In the genomic region with DNA sequence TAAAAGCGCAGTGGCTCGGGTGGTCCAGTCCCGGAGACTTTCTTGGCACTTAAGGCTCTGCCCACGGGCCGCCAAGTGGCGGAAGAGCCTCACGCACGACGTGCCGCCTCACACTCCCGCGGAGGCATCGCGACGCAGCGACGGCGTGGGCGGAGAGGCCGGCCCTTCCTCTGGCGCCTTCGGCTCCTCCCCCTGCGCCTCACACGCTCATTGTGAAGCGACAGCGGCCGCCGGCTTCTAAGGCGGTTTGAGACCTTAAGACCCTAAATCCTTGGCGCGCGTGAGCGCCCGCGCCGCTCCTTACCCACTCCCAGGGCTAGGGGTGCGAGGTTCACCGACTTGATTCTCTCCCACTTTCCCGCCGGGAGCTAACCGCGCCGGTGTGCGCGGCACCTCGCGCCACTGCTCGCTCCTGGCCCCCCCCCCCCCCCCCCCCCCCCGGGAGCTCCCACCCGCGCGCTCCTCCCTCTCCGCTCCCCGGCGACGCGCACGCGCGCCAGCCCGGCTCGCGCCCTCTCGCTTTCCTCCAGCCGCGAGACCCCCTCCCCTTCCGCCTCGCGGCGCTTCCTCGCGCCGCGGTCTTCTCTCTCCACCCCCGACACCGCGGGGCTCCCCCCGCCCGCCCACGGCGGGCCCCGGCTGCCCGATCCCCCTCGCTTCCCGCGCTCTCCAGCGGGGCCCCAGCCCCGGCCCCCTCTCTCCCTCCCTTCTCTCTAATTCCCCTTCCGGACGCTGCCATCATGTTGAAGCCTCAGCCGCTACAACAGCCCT, we compare ENCODE assay signal across 8 cellular contexts.
DNase-seq lines count a peak whose midpoint lies in the region; ATAC-seq and TF ChIP-seq lines count a peak whose summit lies in the region.

A gene with protein sequence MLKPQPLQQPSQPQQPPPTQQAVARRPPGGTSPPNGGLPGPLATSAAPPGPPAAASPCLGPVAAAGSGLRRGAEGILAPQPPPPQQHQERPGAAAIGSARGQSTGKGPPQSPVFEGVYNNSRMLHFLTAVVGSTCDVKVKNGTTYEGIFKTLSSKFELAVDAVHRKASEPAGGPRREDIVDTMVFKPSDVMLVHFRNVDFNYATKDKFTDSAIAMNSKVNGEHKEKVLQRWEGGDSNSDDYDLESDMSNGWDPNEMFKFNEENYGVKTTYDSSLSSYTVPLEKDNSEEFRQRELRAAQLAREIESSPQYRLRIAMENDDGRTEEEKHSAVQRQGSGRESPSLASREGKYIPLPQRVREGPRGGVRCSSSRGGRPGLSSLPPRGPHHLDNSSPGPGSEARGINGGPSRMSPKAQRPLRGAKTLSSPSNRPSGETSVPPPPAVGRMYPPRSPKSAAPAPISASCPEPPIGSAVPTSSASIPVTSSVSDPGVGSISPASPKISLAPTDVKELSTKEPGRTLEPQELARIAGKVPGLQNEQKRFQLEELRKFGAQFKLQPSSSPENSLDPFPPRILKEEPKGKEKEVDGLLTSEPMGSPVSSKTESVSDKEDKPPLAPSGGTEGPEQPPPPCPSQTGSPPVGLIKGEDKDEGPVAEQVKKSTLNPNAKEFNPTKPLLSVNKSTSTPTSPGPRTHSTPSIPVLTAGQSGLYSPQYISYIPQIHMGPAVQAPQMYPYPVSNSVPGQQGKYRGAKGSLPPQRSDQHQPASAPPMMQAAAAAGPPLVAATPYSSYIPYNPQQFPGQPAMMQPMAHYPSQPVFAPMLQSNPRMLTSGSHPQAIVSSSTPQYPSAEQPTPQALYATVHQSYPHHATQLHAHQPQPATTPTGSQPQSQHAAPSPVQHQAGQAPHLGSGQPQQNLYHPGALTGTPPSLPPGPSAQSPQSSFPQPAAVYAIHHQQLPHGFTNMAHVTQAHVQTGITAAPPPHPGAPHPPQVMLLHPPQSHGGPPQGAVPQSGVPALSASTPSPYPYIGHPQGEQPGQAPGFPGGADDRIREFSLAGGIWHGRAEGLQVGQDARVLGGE (plus strand): TSS at position 480 of the 771 bp plus-strand sequence. CDS start 261 bp downstream, at position 741.

- H3K27ac ChIP-seq in HUES6 (ENCODE audit: low read depth, low read length) (peak within 1 kb of the TSS; percentile 98), OCI-LY1 (ENCODE audit: low read depth, low read length, poor library complexity, severe bottlenecking) (peak within 1 kb of the TSS; percentile 86)

- no peaks in the 10 kb centered on the region for H4K20me1 ChIP-seq in OCI-LY1 (ENCODE audit: insufficient read depth, low read length)

- H3K9me3 ChIP-seq in HUES6 (ENCODE audit: control insufficient read depth, insufficient read depth, low read depth, low read length) (no peaks in the 10 kb centered on the region), OCI-LY1 (ENCODE audit: low read length) (no peaks in the 10 kb centered on the region)

- peak; percentile 85 for DNase-seq in COLO829 (ENCODE audit: low spot score)
- peak; percentile 91 for DNase-seq in activated T-cell treated with anti-CD3 and anti-CD28 coated beads for 1 hour (ENCODE audit: low read depth)
- DNase-seq in epidermal melanocyte (ENCODE audit: insufficient read length, low spot score), result peak; percentile 76
- peak; percentile 89 for DNase-seq in middle frontal gyrus (ENCODE audit: extremely low spot score, low spot score)
- peak; percentile 85 to 89 for DNase-seq in stimulated activated CD8-positive, alpha-beta memory T cell treated with anti-CD3 and anti-CD28 coated beads, Interleukin-2, amount 100 ng/mL, for 1 hour (ENCODE audit: low read depth in 2 of 2)

- peak; percentile 45 for ATAC-seq in GM21390 (IDR thresholded peaks at IDR 0.05; ENCODE audit: unreplicated experiment)

- H3K79me2 ChIP-seq in OCI-LY1 (ENCODE audit: insufficient read depth, low read length), result peaks cover 31% of the 10 kb centered on the region

- no peak for TF ChIP-seq CTCF in OCI-LY1 (IDR thresholded peaks at IDR 0.05; ENCODE audit: low read length)

- no peaks in the 10 kb centered on the region for H3K27me3 ChIP-seq in HUES6 (ENCODE audit: control insufficient read depth, insufficient read depth, low read length)
- H3K27me3 ChIP-seq in OCI-LY1 (ENCODE audit: insufficient read depth, low read length), result no peaks in the 10 kb centered on the region

- H3K4me3 ChIP-seq in HUES6 (ENCODE audit: low read depth, low read length), result peak within 1 kb of the TSS; percentile 99
- H3K4me3 ChIP-seq in OCI-LY1 (ENCODE audit: low read depth, low read length, poor library complexity, severe bottlenecking), result peak within 1 kb of the TSS; percentile 80

- H3K36me3 ChIP-seq in HUES6 (ENCODE audit: control insufficient read depth, insufficient read depth, low read length), result peaks cover 39% of the 10 kb centered on the region
- H3K36me3 ChIP-seq in OCI-LY1 (ENCODE audit: insufficient read depth, low read length), result peaks cover 37% of the 10 kb centered on the region

- H3K4me2 ChIP-seq in OCI-LY1 (ENCODE audit: low read length), result peak within 1 kb of the TSS; percentile 86

- no peaks in the 10 kb centered on the region for H3F3A ChIP-seq in OCI-LY1 (ENCODE audit: insufficient read depth, low read length)

- H3K4me1 ChIP-seq in HUES6 (ENCODE audit: control insufficient read depth, insufficient read depth, low read length) (peaks cover 8% of the 10 kb centered on the region; the same call in 1 of the 2 replicates), OCI-LY1 (ENCODE audit: insufficient read depth, low read length, severe bottlenecking) (peaks cover 24% of the 10 kb centered on the region)

- no peaks in the 10 kb centered on the region for H3K9me2 ChIP-seq in OCI-LY1 (ENCODE audit: low read depth, low read length)

- H2AFZ ChIP-seq in OCI-LY1 (ENCODE audit: low read length), result no peak within 1 kb of the TSS

- peak within 1 kb of the TSS; percentile 100 for H3K9ac ChIP-seq in HUES6 (ENCODE audit: low read length)
- peak within 1 kb of the TSS; percentile 98 for H3K9ac ChIP-seq in OCI-LY1 (ENCODE audit: low read length)

Comparison
In these comparisons a context has a peak if more than half of its experiments do, and no peak if none do; other contexts are left out.
1. Peak in every context shown above with its lines: DNase-seq, ATAC-seq, H3K4me3 ChIP-seq and H3K27ac ChIP-seq.